ENCODE assay signal across 8 cellular contexts in the genomic region with DNA sequence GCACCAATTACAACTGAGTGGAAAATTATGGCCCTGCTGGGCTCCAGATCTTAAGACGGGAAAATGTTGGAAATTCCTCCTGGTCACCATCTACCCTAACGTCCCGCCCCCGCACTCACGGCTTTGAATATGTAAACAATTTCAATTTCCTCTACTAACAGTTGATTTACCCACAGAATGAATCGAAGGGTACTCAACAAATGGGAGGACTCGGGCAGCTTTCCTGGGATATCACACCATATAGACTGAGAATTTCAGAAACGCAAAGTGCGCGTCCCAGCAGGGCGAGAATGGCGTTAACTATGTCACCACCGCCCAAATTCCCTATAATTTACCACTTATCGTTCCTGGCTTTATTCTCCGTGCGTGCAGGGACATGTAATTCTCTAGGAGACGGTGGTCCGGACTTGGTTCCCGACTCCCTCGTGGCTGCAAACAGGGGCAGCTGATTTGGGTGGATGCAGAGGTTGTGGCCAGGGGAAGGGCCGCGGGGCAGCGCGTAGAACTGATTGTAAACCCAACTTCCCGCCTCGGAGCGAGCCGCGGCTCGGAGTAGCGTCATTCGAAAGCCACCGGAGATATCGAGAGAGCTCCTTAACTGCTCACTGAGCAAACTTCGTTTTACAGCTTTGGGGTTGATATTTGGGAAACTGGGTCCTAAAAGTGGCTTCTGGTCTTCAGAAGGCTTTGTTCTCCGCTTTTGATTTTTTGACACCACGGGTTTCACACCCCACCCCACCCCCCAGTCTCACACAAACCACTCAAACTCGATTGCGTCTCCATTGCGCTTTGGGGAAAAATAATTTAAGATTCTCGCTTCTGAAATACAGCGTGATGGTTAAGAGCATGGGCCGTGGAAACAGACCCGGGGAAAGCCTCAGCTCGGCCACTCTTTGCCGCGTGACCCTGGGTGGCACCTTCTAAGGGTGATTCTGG. TPM values are rescaled to one million over a fixed set of nuclear protein-coding genes. Genes with fewer than 3 reads are reported as not detected.
A peak's percentile ranks its signal among the peaks of the same experiment; 100 is the strongest.
DNase-seq lines count a peak whose midpoint lies in the region; ATAC-seq and TF ChIP-seq lines count a peak whose summit lies in the region.

No MANE protein-coding gene starts in this region.

- peak overlapping the region in 3 of 4 donors; percentile 28 to 37 (median 35) for H3K4me3 ChIP-seq in upper lobe of left lung

- peak overlapping the region in 3 of 4 donors; percentile 6 to 66 (median 35) for H3K27ac ChIP-seq in upper lobe of left lung

- H3K27ac Mint-ChIP-seq in activated naive CD8-positive, alpha-beta T cell treated with anti-CD3 and anti-CD28 coated beads, Interleukin-2, amount 10 ng/mL, durations not matched to agents 7 days and 5 days: no peak overlapping the region
- H3K27ac Mint-ChIP-seq in Calu3 (ENCODE audit: unreplicated experiment): no peak overlapping the region

- peak; percentile 43 for ATAC-seq in HG03175 (IDR thresholded peaks at IDR 0.05; ENCODE audit: unreplicated experiment)
- ATAC-seq in activated naive CD8-positive, alpha-beta T cell treated with anti-CD3 and anti-CD28 coated beads, Interleukin-2, amount 10 ng/mL, durations not matched to agents 7 days and 5 days (ENCODE audit: low read depth): no peak
- peak; percentile 65 to 81 for ATAC-seq in upper lobe of left lung (ENCODE audit: low FRiP score in 2 of 2)
- no peak for ATAC-seq in HG02623 (IDR thresholded peaks at IDR 0.05; ENCODE audit: unreplicated experiment)

- TF ChIP-seq CTCF in upper lobe of left lung (IDR thresholded peaks at IDR 0.05) (no peak), Calu3 (IDR thresholded peaks at IDR 0.05; ENCODE audit: unreplicated experiment) (no peak)

- H3K36me3 ChIP-seq in upper lobe of left lung: no peaks in the 10 kb centered on the region

- H3K9me3 Mint-ChIP-seq in activated naive CD8-positive, alpha-beta T cell treated with anti-CD3 and anti-CD28 coated beads, Interleukin-2, amount 10 ng/mL, durations not matched to agents 7 days and 5 days: peaks cover 7% of the 10 kb centered on the region
- H3K9me3 Mint-ChIP-seq in Calu3 (ENCODE audit: low read depth, unreplicated experiment): no peaks in the 10 kb centered on the region

- H3K27me3 Mint-ChIP-seq in activated naive CD8-positive, alpha-beta T cell treated with anti-CD3 and anti-CD28 coated beads, Interleukin-2, amount 10 ng/mL, durations not matched to agents 7 days and 5 days: peaks cover 86% of the 10 kb centered on the region
- H3K27me3 Mint-ChIP-seq in Calu3 (ENCODE audit: unreplicated experiment): no peaks in the 10 kb centered on the region

- no peak for TF ChIP-seq POLR2A in upper lobe of left lung (IDR thresholded peaks at IDR 0.05)

- H3K4me1 Mint-ChIP-seq in activated naive CD8-positive, alpha-beta T cell treated with anti-CD3 and anti-CD28 coated beads, Interleukin-2, amount 10 ng/mL, durations not matched to agents 7 days and 5 days: peaks cover 27% of the 10 kb centered on the region
- peaks cover 8% of the 10 kb centered on the region for H3K4me1 Mint-ChIP-seq in Calu3 (ENCODE audit: low read depth, unreplicated experiment)

- H3K9me3 ChIP-seq in upper lobe of left lung: peaks cover 0 to 11% (median 2%) of the 10 kb centered on the region in 4 donors

- intact Hi-C loops in Calu3 (cut with micrococcal nuclease; ENCODE audit: unreplicated experiment): no loop called here

- peak overlapping the region; percentile 86 for H3K4me3 Mint-ChIP-seq in activated naive CD8-positive, alpha-beta T cell treated with anti-CD3 and anti-CD28 coated beads, Interleukin-2, amount 10 ng/mL, durations not matched to agents 7 days and 5 days
- no peak overlapping the region for H3K4me3 Mint-ChIP-seq in Calu3 (ENCODE audit: low read depth, unreplicated experiment)

- no peak for TF ChIP-seq EP300 in upper lobe of left lung (IDR thresholded peaks at IDR 0.05)

- DNase-seq in CD1c-positive myeloid dendritic cell (ENCODE audit: extremely low spot score) (peak; percentile 31), left kidney (ENCODE audit: low read depth, low spot score) (peak; percentile 64), upper lobe of left lung (peak; percentile 31 to 75), Calu3 (no peak), NCI-H146 (lab: John Stamatoyannopoulos, UW) (no peak)
- peak; percentile 60 for DNase-seq in activated naive CD8-positive, alpha-beta T cell treated with anti-CD3 and anti-CD28 coated beads, Interleukin-2, amount 10 ng/mL, durations not matched to agents 7 days and 5 days

- 5 to 6% methylated on average over 37 to 47 of the region's 47 CpGs for WGBS in upper lobe of left lung, 2 donors

- CTCF ChIA-PET in Calu3 (lab: Charles Lee): interaction anchor here (0.7 kb wide), 1 partner anchor 735 kb away, joined by 5 read pairs; the partner anchor contains the start of gene ZNF184

- no TSS peak for BruUV-seq in Calu3 (replicated peaks; lab: Mats Ljungman, UMichigan)

- POLR2A ChIA-PET in activated naive CD8-positive, alpha-beta T cell treated with anti-CD3 and anti-CD28 coated beads, Interleukin-2, amount 10 ng/mL, durations not matched to agents 7 days and 5 days (lab: Charles Lee): interaction anchor here (1.0 kb wide), 1 partner anchor 83 kb away, joined by 3 read pairs; the partner anchor contains the start of gene ZSCAN16

- H3K27me3 ChIP-seq in upper lobe of left lung: peaks cover 4 to 30% (median 16%) of the 10 kb centered on the region in 4 donors

- peaks cover 4% of the 10 kb centered on the region for H3K36me3 Mint-ChIP-seq in activated naive CD8-positive, alpha-beta T cell treated with anti-CD3 and anti-CD28 coated beads, Interleukin-2, amount 10 ng/mL, durations not matched to agents 7 days and 5 days
- H3K36me3 Mint-ChIP-seq in Calu3 (ENCODE audit: insufficient read depth, unreplicated experiment): peaks cover 4% of the 10 kb centered on the region

- peaks cover 7 to 23% (median 10%) of the 10 kb centered on the region in 4 donors for H3K4me1 ChIP-seq in upper lobe of left lung

RNA-seq across cellular contexts. Expression of gene ZSCAN9, which starts 17.6 kb away (rescaled TPM):
- total RNA-seq in activated naive CD8-positive, alpha-beta T cell treated with anti-CD3 and anti-CD28 coated beads, Interleukin-2, amount 10 ng/mL, durations not matched to agents 7 days and 5 days: 1 to 10 TPM; 9.0 to 9.7 TPM
- total RNA-seq in upper lobe of left lung (10 to 100 TPM in 5 of 6 donors, 1 to 10 TPM in 1; 5.4 to 36.7 (median 12.4) TPM), Calu3 (2022) (24.6 and 25.8 TPM in 2 replicates)

RNA-seq across cellular contexts. Expression of gene ZKSCAN4, which starts 44.6 kb away (rescaled TPM):
- total RNA-seq in activated naive CD8-positive, alpha-beta T cell treated with anti-CD3 and anti-CD28 coated beads, Interleukin-2, amount 10 ng/mL, durations not matched to agents 7 days and 5 days: 10 to 100 TPM; 10.5 to 11.3 TPM
- total RNA-seq in upper lobe of left lung: 1 to 10 TPM; 3.0 to 9.4 (median 4.7) TPM
- 6.1 and 6.7 TPM in 2 replicates for total RNA-seq in Calu3 (2022)

RNA-seq across cellular contexts. Expression of gene NKAPL, which starts 51.6 kb away (rescaled TPM):
- not detected for total RNA-seq in activated naive CD8-positive, alpha-beta T cell treated with anti-CD3 and anti-CD28 coated beads, Interleukin-2, amount 10 ng/mL, durations not matched to agents 7 days and 5 days
- total RNA-seq in upper lobe of left lung (1 to 10 TPM in 2 of 6 donors, under 1 TPM in 4; 0.33 to 1.3 (median 0.70) TPM), Calu3 (2022) (not detected in 2 replicates)

RNA-seq across cellular contexts. Expression of gene ZSCAN26, which starts 59.4 kb away (rescaled TPM):
- 10 to 100 TPM; 13.1 to 14.5 TPM for total RNA-seq in activated naive CD8-positive, alpha-beta T cell treated with anti-CD3 and anti-CD28 coated beads, Interleukin-2, amount 10 ng/mL, durations not matched to agents 7 days and 5 days
- total RNA-seq in upper lobe of left lung (10 to 100 TPM in 3 of 6 donors, 1 to 10 TPM in 3; 9.1 to 24.1 (median 11.4) TPM), Calu3 (2022) (13.1 and 14.2 TPM in 2 replicates)

Comparison
In these comparisons a context has a peak if more than half of its experiments do, and no peak if none do; other contexts are left out.
1. DNase-seq: peak in CD1c-positive myeloid dendritic cell (single experiment), activated naive CD8-positive, alpha-beta T cell treated with anti-CD3 and anti-CD28 coated beads, Interleukin-2, amount 10 ng/mL, durations not matched to agents 7 days and 5 days (single experiment), left kidney (single experiment) and upper lobe of left lung (2 of 2); none in Calu3 (single experiment) and NCI-H146 (single experiment).
2. ATAC-seq: peak in HG03175 (single experiment) and upper lobe of left lung (2 of 2); none in activated naive CD8-positive, alpha-beta T cell treated with anti-CD3 and anti-CD28 coated beads, Interleukin-2, amount 10 ng/mL, durations not matched to agents 7 days and 5 days (single experiment) and HG02623 (single experiment).